In genomic region chr13:58592052-58592451, GRCh38 we compare ENCODE assay signal across 7 cellular contexts.
"Had no signal": no experiment of that assay in that cellular context is flagged by ENCODE, and none has a peak within 500 bp of the region (broad histone marks: within the 10 kb centered on the region; RNA-seq: fewer than 3 reads in every experiment).

No MANE protein-coding gene starts in this region.

- H3K27ac ChIP-seq: HL-60 had no signal

- H3K4me2 ChIP-seq: GM23338 had no signal

- H3K4me3 ChIP-seq: GM23338, HAP-1 had no signal

- H3K9me3 ChIP-seq: HAP-1 had no signal

- DNase-seq: H7, HFFc6, KG1 had no signal

- ATAC-seq: GM23338, HCT116 had no signal

- H3K36me3 ChIP-seq: HAP-1 had no signal

- H3K4me1 ChIP-seq: HAP-1 had no signal

- H2AFZ ChIP-seq: GM23338 had no signal
